In the genomic region with DNA sequence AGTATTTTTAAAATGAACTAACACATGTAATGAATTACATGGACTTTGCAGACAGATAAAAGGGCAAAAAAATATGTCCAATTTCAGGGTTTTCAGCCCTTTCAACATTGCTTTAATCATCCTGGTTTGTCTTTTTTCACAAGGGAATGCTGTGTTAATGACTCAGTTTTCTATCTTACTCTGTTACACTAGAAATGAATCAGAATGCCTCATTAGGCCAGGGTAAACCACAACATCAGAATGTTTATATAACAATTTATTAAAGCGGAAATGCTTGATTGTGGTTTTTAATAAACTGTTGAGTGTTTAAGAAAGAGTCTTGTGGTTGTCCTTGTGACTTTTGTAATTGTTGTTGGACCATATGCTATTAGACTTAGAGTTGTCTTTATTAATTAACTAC, we compare ENCODE assay signal across 16 cellular contexts. TPM values are rescaled to one million over a fixed set of nuclear protein-coding genes. Genes with fewer than 3 reads are reported as not detected.
DNase-seq lines count a peak whose midpoint lies in the region; ATAC-seq, FAIRE-seq and TF ChIP-seq lines count a peak whose summit lies in the region.
"Had no signal": no experiment of that assay in that cellular context is flagged by ENCODE, and none has a peak within 500 bp of the region (broad histone marks: within the 10 kb centered on the region; RNA-seq: fewer than 3 reads in every experiment).

No MANE protein-coding gene starts in this region.

- H3F3A ChIP-seq in SK-N-SH (replicated peaks; ENCODE audit: insufficient read depth) = peaks cover 28% of the 10 kb centered on the region

- H4K20me1 ChIP-seq in SK-N-SH (ENCODE audit: insufficient read depth) (no peaks in the 10 kb centered on the region), endothelial cell of umbilical vein (replicated peaks; ENCODE audit: control insufficient read depth, extremely low read depth, insufficient read depth, low read length) (no peaks in the 10 kb centered on the region)

- CTCF ChIA-PET in SK-N-SH (lab: Yijun Ruan, JAX) = no interaction called here
- CTCF ChIA-PET in endothelial cell of umbilical vein (lab: Charles Lee) = interaction anchor here (1.3 to 1.5 kb wide), 2 partner anchors 49 to 384 kb away, joined by 3 to 4 read pairs; no protein-coding TSS in a partner anchor

- no TSS peak for BruUV-seq in endothelial cell of umbilical vein (replicated peaks; lab: Mats Ljungman, UMichigan)

- no peak overlapping the region for H2AFZ ChIP-seq in SK-N-SH (ENCODE audit: low read depth)
- H2AFZ ChIP-seq in endothelial cell of umbilical vein (ENCODE audit: low read depth, low read length) = no peak overlapping the region

- WGBS in SK-N-SH (ENCODE audit: low lambda C conversion rate) = 82% methylated on average over 1 of the region's 1 CpG

- dilution Hi-C loops in endothelial cell of umbilical vein (cut with MboI; ENCODE audit: extremely low pct_ligation_motif_present, low sequenced_read_pairs) = no loop called here

- no peak for FAIRE-seq in endothelial cell of umbilical vein (lab: Jason Lieb, UNC)

- H3K79me2 ChIP-seq in SK-N-SH (ENCODE audit: insufficient read depth) (peaks cover 31% of the 10 kb centered on the region), endothelial cell of umbilical vein (ENCODE audit: control insufficient read depth, insufficient read depth, low read length) (no peaks in the 10 kb centered on the region)

- no peak for TF ChIP-seq POLR2A in endothelial cell of umbilical vein (IDR thresholded peaks at IDR 0.05; ENCODE audit: low read depth, low read length)

- peak; percentile 93 for DNase-seq in EH (ENCODE audit: low read depth)
- DNase-seq in SK-N-SH = no peak
- peak; percentile 31 for DNase-seq in endothelial cell of umbilical vein (ENCODE audit: low read depth, low spot score)
- peak; percentile 61 for DNase-seq in myocyte (ENCODE audit: low read depth)
- DNase-seq in right atrium auricular region (ENCODE audit: low spot score) = no peak
- no peak for DNase-seq in NCI-H128 (lab: John Stamatoyannopoulos, UW; ENCODE audit: unreplicated experiment)
- no peak for DNase-seq in hepatic stellate cell (ENCODE audit: low spot score)
- no peak for DNase-seq in upper lobe of right lung
- DNase-seq: activated naive CD4-positive, alpha-beta T cell treated with anti-CD3 and anti-CD28 coated beads, Interleukin-2, amount 10 ng/mL, durations not matched to agents 7 days and 5 days; CD4-positive, alpha-beta memory T cell; GF-D8; left cardiac atrium; MM.1S; stimulated activated naive CD4-positive, alpha-beta T cell; WERI-Rb-1 had no signal

- H3K4me2 ChIP-seq in SK-N-SH (no peak overlapping the region), endothelial cell of umbilical vein (ENCODE audit: insufficient read depth, low read length) (no peak overlapping the region)

- no peak for ATAC-seq in upper lobe of right lung

- TF ChIP-seq EP300 in SK-N-SH (IDR thresholded peaks at IDR 0.05; ENCODE audit: borderline replicate concordance in 1 of 2, low read depth in 1 of 2, low read length in 1 of 2) = 0 out of 4 replicates have a peak, but pooled peaks of 1 of the 2 experiments have one; percentile 21

- peak overlapping the region in 1 of 2 experiments; percentile 74; a peak in 3 of 4 replicates for H3K27ac ChIP-seq in SK-N-SH (ENCODE audit: low read depth in 2 of 2, low read length in 1 of 2)
- H3K27ac ChIP-seq in endothelial cell of umbilical vein (ENCODE audit: insufficient read depth, low read depth, low read length) = no peak overlapping the region
- no peak overlapping the region for H3K27ac ChIP-seq in right atrium auricular region
- no peak overlapping the region for H3K27ac ChIP-seq in upper lobe of right lung
- H3K27ac ChIP-seq: vagina, WERI-Rb-1 had no signal

- TF ChIP-seq RAD21 in SK-N-SH (IDR thresholded peaks at IDR 0.05; ENCODE audit: low read length) = no peak

- POLR2A ChIA-PET in SK-N-SH (lab: Yijun Ruan, JAX) = no interaction called here
- POLR2A ChIA-PET in endothelial cell of umbilical vein (lab: Charles Lee) = interaction anchor here (1.0 kb wide), 1 partner anchor 14 kb away, joined by 3 read pairs; a partner anchor contains a TSS

- no peaks in the 10 kb centered on the region for H3K27me3 ChIP-seq in SK-N-SH (ENCODE audit: insufficient read depth)
- H3K27me3 ChIP-seq in endothelial cell of umbilical vein (ENCODE audit: control insufficient read depth in 2 of 2, insufficient read depth in 2 of 2, low read length in 2 of 2) = no peaks in the 10 kb centered on the region
- no peaks in the 10 kb centered on the region for H3K27me3 ChIP-seq in right atrium auricular region
- H3K27me3 ChIP-seq in upper lobe of right lung = no peaks in the 10 kb centered on the region
- H3K27me3 ChIP-seq: vagina had no signal

- no peaks in the 10 kb centered on the region for H3K9me1 ChIP-seq in endothelial cell of umbilical vein (replicated peaks; ENCODE audit: control insufficient read depth, extremely low read depth, insufficient read depth, low read length)

- TF ChIP-seq CTCF in SK-N-SH (IDR thresholded peaks at IDR 0.05) = no peak
- TF ChIP-seq CTCF in endothelial cell of umbilical vein (IDR thresholded peaks at IDR 0.05; ENCODE audit: extremely low read depth in 1 of 2, insufficient read depth in 1 of 2, low read depth in 1 of 2, low read length in 2 of 2) = no peak
- TF ChIP-seq CTCF in right atrium auricular region (IDR thresholded peaks at IDR 0.05) = no peak
- no peak for TF ChIP-seq CTCF in upper lobe of right lung (IDR thresholded peaks at IDR 0.05)

- intact Hi-C loops in endothelial cell of umbilical vein (cut with micrococcal nuclease) (no loop called here), upper lobe of right lung (cut with DNase I) (no loop called here)

- peaks cover 92 to 93% of the 10 kb centered on the region in 2 experiments for H3K36me3 ChIP-seq in SK-N-SH (replicated peaks in 1 of 2; ENCODE audit: control insufficient read depth in 1 of 2, insufficient read depth in 2 of 2, low read length in 1 of 2)
- H3K36me3 ChIP-seq in endothelial cell of umbilical vein (ENCODE audit: control insufficient read depth in 2 of 2, extremely low read depth in 1 of 2, insufficient read depth in 2 of 2, low read length in 2 of 2) = peaks cover 11 to 16% of the 10 kb centered on the region in 2 experiments
- peaks cover 87% of the 10 kb centered on the region for H3K36me3 ChIP-seq in right atrium auricular region
- peaks cover 92% of the 10 kb centered on the region for H3K36me3 ChIP-seq in upper lobe of right lung
- H3K36me3 ChIP-seq: WERI-Rb-1 had no signal

- H3K9me3 ChIP-seq in SK-N-SH = no peaks in the 10 kb centered on the region
- H3K9me3 ChIP-seq in endothelial cell of umbilical vein (replicated peaks; ENCODE audit: control insufficient read depth, insufficient read depth, low read length) = no peaks in the 10 kb centered on the region
- H3K9me3 ChIP-seq in right atrium auricular region = no peaks in the 10 kb centered on the region
- no peaks in the 10 kb centered on the region for H3K9me3 ChIP-seq in upper lobe of right lung
- H3K9me3 ChIP-seq: vagina had no signal

- H3K9me2 ChIP-seq in SK-N-SH = no peaks in the 10 kb centered on the region

- H3K4me1 ChIP-seq in SK-N-SH (ENCODE audit: control insufficient read depth in 1 of 2, insufficient read depth in 2 of 2, low read depth in 1 of 2, low read length in 1 of 2) = peaks cover 0 to 8% of the 10 kb centered on the region in 2 experiments; a peak in 1 of 4 replicates
- H3K4me1 ChIP-seq in endothelial cell of umbilical vein (ENCODE audit: control insufficient read depth, extremely low read depth, insufficient read depth, low read length) = peaks cover 3% of the 10 kb centered on the region
- H3K4me1 ChIP-seq in right atrium auricular region = no peaks in the 10 kb centered on the region
- H3K4me1 ChIP-seq in upper lobe of right lung = no peaks in the 10 kb centered on the region
- H3K4me1 ChIP-seq: vagina had no signal

- H3K9ac ChIP-seq in SK-N-SH = no peak overlapping the region; the same call in 1 of the 2 replicates
- H3K9ac ChIP-seq in endothelial cell of umbilical vein (replicated peaks; ENCODE audit: extremely low read depth, insufficient read depth, low read length) = no peak overlapping the region

- no peak overlapping the region for H3K4me3 ChIP-seq in SK-N-SH (ENCODE audit: low read depth in 2 of 2, low read length in 1 of 2)
- no peak overlapping the region for H3K4me3 ChIP-seq in endothelial cell of umbilical vein (replicated peaks in 1 of 3; ENCODE audit: insufficient read depth in 1 of 3, low read depth in 1 of 3, low read length in 3 of 3)
- H3K4me3 ChIP-seq in right atrium auricular region = no peak overlapping the region
- H3K4me3 ChIP-seq in upper lobe of right lung = no peak overlapping the region
- H3K4me3 ChIP-seq: vagina had no signal

TF ChIP-seq in SK-N-SH, 30 proteins besides CTCF, POLR2A, EP300 and RAD21 (continues in another document):
- TF ChIP-seq MXI1 (IDR thresholded peaks at IDR 0.05; ENCODE audit: low read depth, low read length) (no peak), NRF1 (IDR thresholded peaks at IDR 0.05; ENCODE audit: low read depth, low read length) (no peak), FOXM1 (IDR thresholded peaks at IDR 0.05; ENCODE audit: low read depth) (no peak)

TF ChIP-seq in endothelial cell of umbilical vein, 7 proteins besides CTCF, POLR2A, EP300 and RAD21 (continues in another document):
- TF ChIP-seq, protein P1, sequence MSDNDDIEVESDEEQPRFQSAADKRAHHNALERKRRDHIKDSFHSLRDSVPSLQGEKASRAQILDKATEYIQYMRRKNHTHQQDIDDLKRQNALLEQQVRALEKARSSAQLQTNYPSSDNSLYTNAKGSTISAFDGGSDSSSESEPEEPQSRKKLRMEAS (IDR thresholded peaks at IDR 0.05; ENCODE audit: insufficient read depth, insufficient read length) = no peak
- TF ChIP-seq EZH2 (IDR thresholded peaks at IDR 0.05; ENCODE audit: borderline replicate concordance, low read depth, low read length, severe bottlenecking) (no peak), POLR2AphosphoS5 (IDR thresholded peaks at IDR 0.05; ENCODE audit: insufficient read depth, low read depth, low read length) (peak; percentile 40), FOS (IDR thresholded peaks at IDR 0.05; ENCODE audit: borderline replicate concordance, insufficient read depth, low read length) (peak; percentile 75)

RNA-seq across cellular contexts. Expression of a gene that starts 13.5 kb away (rescaled TPM):
- polyA plus RNA-seq in SK-N-SH (2012; rRNA removed) (10.5 and 14.3 TPM in 2 replicates), endothelial cell of umbilical vein (3.0 and 4.4 TPM in 2 replicates)
- polyA plus RNA-seq in SK-N-SH (2012; cell fraction: cytosol; rRNA removed) = 8.6 and 8.9 TPM in 2 replicates
- polyA plus RNA-seq in SK-N-SH (2012; cell fraction: nucleus; rRNA removed) = 16.7 and 51.1 TPM in 2 replicates
- total RNA-seq in endothelial cell of umbilical vein (6.4 and 7.7 TPM in 2 replicates), myocyte (14.0 and 18.8 TPM in 2 replicates), right atrium auricular region (1 to 10 TPM; 4.9 to 9.2 TPM), upper lobe of right lung (13.9 TPM)
- 5.4 and 5.6 TPM in 2 replicates for polyA plus RNA-seq in endothelial cell of umbilical vein (2011; cell fraction: cytosol; rRNA removed)
- polyA plus RNA-seq in endothelial cell of umbilical vein (2011; cell fraction: nucleus; rRNA removed) = 31.2 and 43.9 TPM in 2 replicates
- 5.5 and 6.5 TPM in 2 replicates for polyA plus RNA-seq in endothelial cell of umbilical vein (2012)
- polyA minus RNA-seq in endothelial cell of umbilical vein = 6.8 and 9.3 TPM in 2 replicates
- 4.2 TPM for polyA minus RNA-seq in endothelial cell of umbilical vein (2011; cell fraction: cytosol; rRNA and poly(A)+ RNA removed)
- 18.8 and 29.2 TPM in 2 replicates for polyA minus RNA-seq in endothelial cell of umbilical vein (2011; cell fraction: nucleus; rRNA and poly(A)+ RNA removed)
- 7.5 TPM for polyA plus RNA-seq in myocyte (2012)

Comparison
In these comparisons a context has a peak if more than half of its experiments do, and no peak if none do; other contexts are left out.
1. DNase-seq: peak in EH (single experiment), endothelial cell of umbilical vein (single experiment) and myocyte (single experiment); none in SK-N-SH (single experiment), right atrium auricular region (single experiment), NCI-H128 (single experiment), hepatic stellate cell (single experiment) and upper lobe of right lung (single experiment).